1 cellular context compared by ENCODE assay signal in genomic region chr3:105868745-105869530, GRCh38.
TF ChIP-seq lines count a peak whose summit lies in the region.

Gene CBLB (minus strand): TSS chr3:105869012. CDS start chr3:105867577, 1,435 bp downstream.

TF ChIP-seq in HepG2, 621 proteins besides CTCF, POLR2A, EP300 and RAD21 (continued from another document and continues in another):
- no peak for TF ChIP-seq BCLAF1 (IDR thresholded peaks at IDR 0.05)
- peak; percentile 21; the same call in 1 of the 2 replicates for TF ChIP-seq MNT (IDR thresholded peaks at IDR 0.05)
- peak; percentile 22 for TF ChIP-seq ELF3 (CRISPR knock-in tag; IDR thresholded peaks at IDR 0.05)
- TF ChIP-seq ZC3H13 (CRISPR knock-in tag; IDR thresholded peaks at IDR 0.05), result 0 out of 2 replicates have a peak, but pooled peaks have one; percentile 35
- TF ChIP-seq ZNF607 (CRISPR knock-in tag; IDR thresholded peaks at IDR 0.05; ENCODE audit: borderline replicate concordance), result no peak; the same call in 1 of the 2 replicates
- peak; percentile 80; the same call in 1 of the 2 replicates for TF ChIP-seq BRD4 (CRISPR knock-in tag; IDR thresholded peaks at IDR 0.05)
- TF ChIP-seq ZFP37 (CRISPR knock-in tag; IDR thresholded peaks at IDR 0.05; ENCODE audit: borderline replicate concordance), result no peak
- no peak for TF ChIP-seq HMGXB3 (CRISPR knock-in tag; IDR thresholded peaks at IDR 0.05; ENCODE audit: borderline replicate concordance)
- 0 out of 2 replicates have a peak, but pooled peaks have one; percentile 50 for TF ChIP-seq ZNF567 (CRISPR knock-in tag; IDR thresholded peaks at IDR 0.05; ENCODE audit: borderline replicate concordance)
- TF ChIP-seq BORCS8-MEF2B (CRISPR knock-in tag; IDR thresholded peaks at IDR 0.05), result peak; percentile 18; the same call in 1 of the 2 replicates
- no peak for TF ChIP-seq KDM1A (CRISPR knock-in tag; IDR thresholded peaks at IDR 0.05)
- TF ChIP-seq YEATS4 (CRISPR knock-in tag; IDR thresholded peaks at IDR 0.05; ENCODE audit: borderline replicate concordance), result peak; percentile 69; the same call in 1 of the 2 replicates
- no peak for TF ChIP-seq SRSF4 (IDR thresholded peaks at IDR 0.05; ENCODE audit: low read depth, low read length, poor library complexity, severe bottlenecking)
- TF ChIP-seq ZNF773 (CRISPR knock-in tag; IDR thresholded peaks at IDR 0.05; ENCODE audit: borderline replicate concordance), result no peak
- TF ChIP-seq JUNB (CRISPR knock-in tag; IDR thresholded peaks at IDR 0.05; ENCODE audit: borderline replicate concordance), result no peak
- no peak for TF ChIP-seq PAX8 (CRISPR knock-in tag; IDR thresholded peaks at IDR 0.05; ENCODE audit: borderline replicate concordance)
- peak; percentile 82 for TF ChIP-seq TAF1 (CRISPR knock-in tag; IDR thresholded peaks at IDR 0.05)
- TF ChIP-seq ZBTB38 (CRISPR knock-in tag; IDR thresholded peaks at IDR 0.05), result 0 out of 2 replicates have a peak, but pooled peaks have one; percentile 22
- 0 out of 2 replicates have a peak, but pooled peaks have one; percentile 30 for TF ChIP-seq BCL6 (CRISPR knock-in tag; IDR thresholded peaks at IDR 0.05)
- TF ChIP-seq MXD1 (CRISPR knock-in tag; IDR thresholded peaks at IDR 0.05), result 0 out of 2 replicates have a peak, but pooled peaks have one; percentile 21
- TF ChIP-seq ZSCAN5A (CRISPR knock-in tag; IDR thresholded peaks at IDR 0.05; ENCODE audit: borderline replicate concordance), result 0 out of 2 replicates have a peak, but pooled peaks have one; percentile 6
- TF ChIP-seq ZBTB37 (CRISPR knock-in tag; IDR thresholded peaks at IDR 0.05), result no peak
- no peak for TF ChIP-seq RERE (CRISPR knock-in tag; IDR thresholded peaks at IDR 0.05; ENCODE audit: low read depth)
- no peak for TF ChIP-seq ZFP36 (IDR thresholded peaks at IDR 0.05; ENCODE audit: borderline replicate concordance, low read depth, low read length, partially characterized antibody)
- 0 out of 2 replicates have a peak, but pooled peaks have one; percentile 79 for TF ChIP-seq MTA1 (CRISPR knock-in tag; IDR thresholded peaks at IDR 0.05; ENCODE audit: borderline replicate concordance)
- no peak for TF ChIP-seq SCMH1 (CRISPR knock-in tag; IDR thresholded peaks at IDR 0.05; ENCODE audit: borderline replicate concordance)
- peak; percentile 86 for TF ChIP-seq RBFOX2 (IDR thresholded peaks at IDR 0.05; ENCODE audit: low read depth, low read length)
- 0 out of 2 replicates have a peak, but pooled peaks have one; percentile 46 for TF ChIP-seq ZNF557 (CRISPR knock-in tag; IDR thresholded peaks at IDR 0.05)
- TF ChIP-seq KLF16 (CRISPR knock-in tag; IDR thresholded peaks at IDR 0.05), result peak; percentile 42 to 76; a peak in 1 of 4 replicates
- peak; percentile 90 for TF ChIP-seq POGK (CRISPR knock-in tag; conservative IDR thresholded peaks at IDR 0.05)
- TF ChIP-seq ZNF484 (CRISPR knock-in tag; IDR thresholded peaks at IDR 0.05; ENCODE audit: borderline replicate concordance, low read depth), result no peak
- TF ChIP-seq HIC2 (CRISPR knock-in tag; IDR thresholded peaks at IDR 0.05; ENCODE audit: low read depth), result no peak
- peak; percentile 40; the same call in 1 of the 2 replicates for TF ChIP-seq SIN3A (IDR thresholded peaks at IDR 0.05; ENCODE audit: borderline replicate concordance, low read depth, low read length)
- no peak for TF ChIP-seq ZNF891 (CRISPR knock-in tag; IDR thresholded peaks at IDR 0.05)
- TF ChIP-seq NR2F1 (CRISPR knock-in tag; IDR thresholded peaks at IDR 0.05), result peak in 1 of 2 experiments; percentile 17; a peak in 1 of 4 replicates
